ENCODE assay signal across 8 cellular contexts in the genomic region with DNA sequence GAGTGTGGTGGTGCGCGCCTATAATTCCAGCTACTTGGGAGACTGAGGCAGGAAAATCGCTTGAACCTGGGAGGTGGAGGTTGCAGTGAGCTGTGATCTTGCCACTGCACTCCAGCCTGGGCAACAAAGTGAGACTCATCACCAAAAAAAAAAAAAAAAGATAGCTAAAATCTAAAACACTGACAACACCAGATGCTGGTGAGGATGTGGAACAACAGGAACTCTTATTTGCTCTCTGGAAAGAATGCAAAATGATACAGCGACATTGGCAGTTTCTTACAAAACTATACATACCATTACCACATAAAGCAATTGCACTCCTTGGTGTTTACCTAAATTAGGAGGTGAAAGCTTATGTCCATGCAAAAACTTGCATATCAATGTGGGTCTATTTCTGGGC.
"Had no signal": no experiment of that assay in that cellular context is flagged by ENCODE, and none has a peak within 500 bp of the region (broad histone marks: within the 10 kb centered on the region; RNA-seq: fewer than 3 reads in every experiment).

No MANE protein-coding gene starts in this region.

- H3K4me3 ChIP-seq: GM23248, HAP-1 had no signal

- H2AFZ ChIP-seq: GM23248 had no signal

- H3K27ac ChIP-seq: GM23248 had no signal

- DNase-seq: GM23248, GOT3, H7, HFFc6, IMR-90 had no signal

- H3K36me3 ChIP-seq: HAP-1 had no signal

- FAIRE-seq: HTR-8/SVneo had no signal

- ATAC-seq: HCT116 had no signal

- H3K9ac ChIP-seq: GM23248 had no signal

- H3K9me3 ChIP-seq: HAP-1 had no signal
